ENCODE assay signal across 19 cellular contexts in genomic region chr10:84511709-84512108, GRCh38.
"Had no signal": no experiment of that assay in that cellular context is flagged by ENCODE, and none has a peak within 500 bp of the region (broad histone marks: within the 10 kb centered on the region; RNA-seq: fewer than 3 reads in every experiment).

No MANE protein-coding gene starts in this region.

- H3K4me3 Mint-ChIP-seq: memory B cell had no signal

- ATAC-seq: foreskin keratinocyte, left cardiac atrium, lower lobe of right lung, right cardiac atrium had no signal

- H3K9me3 Mint-ChIP-seq: memory B cell had no signal

- H3K27me3 Mint-ChIP-seq: memory B cell had no signal

- H3K27ac Mint-ChIP-seq: memory B cell had no signal

- H3K27me3 ChIP-seq: dorsolateral prefrontal cortex, esophagus squamous epithelium, foreskin keratinocyte, hepatocyte, neutrophil had no signal

- H3K9me3 ChIP-seq: esophagus squamous epithelium, left ventricle myocardium inferior, lower lobe of right lung, neutrophil had no signal

- H3K27ac ChIP-seq: esophagus squamous epithelium, foreskin keratinocyte, hepatocyte, left ventricle myocardium inferior, lower lobe of right lung, neutrophil had no signal

- H3K4me1 ChIP-seq: esophagus squamous epithelium, left ventricle myocardium inferior had no signal

- DNase-seq: cortex of kidney; dorsolateral prefrontal cortex; effector CD8-positive, alpha-beta T cell; esophagus squamous epithelium; foreskin keratinocyte; head of caudate nucleus; kidney; left cardiac atrium; left ventricle myocardium inferior; lower lobe of right lung; midbrain; right cardiac atrium; small intestine; stimulated activated CD4-positive, alpha-beta T cell treated with anti-CD3 and anti-CD28 coated beads, Interleukin-12 subunit alpha, Interleukin-12 subunit beta, amount 100 ng/mL, for 4 hours; stimulated activated naive CD4-positive, alpha-beta T cell; trophoblast cell had no signal

- H3K4me3 ChIP-seq: dorsolateral prefrontal cortex, esophagus squamous epithelium, hepatocyte, left ventricle myocardium inferior, lower lobe of right lung had no signal
